ENCODE assay signal across 8 cellular contexts in genomic region chr3:98522538-98523281, GRCh38. TPM values are rescaled to one million over a fixed set of nuclear protein-coding genes. Genes with fewer than 3 reads are reported as not detected.
DNase-seq lines count a peak whose midpoint lies in the region; ATAC-seq and TF ChIP-seq lines count a peak whose summit lies in the region.

Gene CLDND1, minus strand, starts transcription at chr3:98522902. Its CDS starts 1,478 bp downstream, at chr3:98521424.

- no peak for TF ChIP-seq CTCF in RWPE2 (IDR thresholded peaks at IDR 0.05; ENCODE audit: poor library complexity, severe bottlenecking)
- no peak for TF ChIP-seq CTCF in fibroblast of mammary gland (conservative IDR thresholded peaks at IDR 0.05; ENCODE audit: control insufficient read depth, insufficient read depth, low read depth, low read length)

- peak; percentile 97 for ATAC-seq in RWPE2 (ENCODE audit: low read depth)
- peak; percentile 96 to 97 for ATAC-seq in naive thymus-derived CD8-positive, alpha-beta T cell

- H3K9me3 ChIP-seq in RWPE2 (ENCODE audit: severe bottlenecking), result no peaks in the 10 kb centered on the region

- DNase-seq in EH (ENCODE audit: low read depth) (peak; percentile 97), H4 (ENCODE audit: low spot score) (peak; percentile 90), LoVo (ENCODE audit: low spot score) (peak; percentile 91), RWPE2 (ENCODE audit: low spot score) (peak; percentile 93), fibroblast of mammary gland (ENCODE audit: low read depth) (peak; percentile 95)
- DNase-seq in activated T-helper 2 cell treated with anti-CD3 and anti-CD28 coated beads, Interferon-gamma antibody, Interleukin-2, Interleukin-4, amounts not matched to agents 10 μg/mL and 5 μg/mL and 100 μg/mL, durations not matched to agents 14 hours and 24 hours and 36 hours (ENCODE audit: low spot score), result peak; percentile 94
- DNase-seq in naive thymus-derived CD8-positive, alpha-beta T cell, result peak; percentile 86 to 96 (median 93)
- peak; percentile 88 to 94 (median 93) for DNase-seq in stimulated activated naive CD4-positive, alpha-beta T cell (lab: John Stamatoyannopoulos, UW)

- no peaks in the 10 kb centered on the region for H3K9me3 Mint-ChIP-seq in activated T-helper 2 cell treated with anti-CD3 and anti-CD28 coated beads, Interferon-gamma antibody, Interleukin-2, Interleukin-4, amounts not matched to agents 10 μg/mL and 5 μg/mL and 100 μg/mL, durations not matched to agents 14 hours and 24 hours and 36 hours
- H3K9me3 Mint-ChIP-seq in naive thymus-derived CD8-positive, alpha-beta T cell, result no peaks in the 10 kb centered on the region

- peaks cover 18% of the 10 kb centered on the region for H3K4me1 ChIP-seq in RWPE2 (ENCODE audit: insufficient read depth, poor library complexity, severe bottlenecking)

- peaks cover 37% of the 10 kb centered on the region for H3K36me3 ChIP-seq in RWPE2 (ENCODE audit: low read depth)

- peak within 1 kb of the TSS; percentile 95 for H3K27ac Mint-ChIP-seq in activated T-helper 2 cell treated with anti-CD3 and anti-CD28 coated beads, Interferon-gamma antibody, Interleukin-2, Interleukin-4, amounts not matched to agents 10 μg/mL and 5 μg/mL and 100 μg/mL, durations not matched to agents 14 hours and 24 hours and 36 hours
- H3K27ac Mint-ChIP-seq in naive thymus-derived CD8-positive, alpha-beta T cell, result peak within 1 kb of the TSS; percentile 76 to 99 (median 96)

- peak within 1 kb of the TSS; percentile 98 for H3K4me3 ChIP-seq in RWPE2 (ENCODE audit: severe bottlenecking)
- peak within 1 kb of the TSS; percentile 88 for H3K4me3 ChIP-seq in fibroblast of mammary gland (ENCODE audit: control insufficient read depth, low read depth, low read length)

- intact Hi-C loops in activated T-helper 2 cell treated with anti-CD3 and anti-CD28 coated beads, Interferon-gamma antibody, Interleukin-2, Interleukin-4, amounts not matched to agents 10 μg/mL and 5 μg/mL and 100 μg/mL, durations not matched to agents 14 hours and 24 hours and 36 hours (cut with micrococcal nuclease), result loop anchor here (1.0 to 10.0 kb wide), 8 partner anchors 14 to 758 kb away; partner anchors contain the start of genes ARL6, CPOX and DCBLD2

- peaks cover 68% of the 10 kb centered on the region for H3K4me1 Mint-ChIP-seq in activated T-helper 2 cell treated with anti-CD3 and anti-CD28 coated beads, Interferon-gamma antibody, Interleukin-2, Interleukin-4, amounts not matched to agents 10 μg/mL and 5 μg/mL and 100 μg/mL, durations not matched to agents 14 hours and 24 hours and 36 hours (ENCODE audit: low read depth)
- peaks cover 24 to 54% (median 47%) of the 10 kb centered on the region in 4 donors for H3K4me1 Mint-ChIP-seq in naive thymus-derived CD8-positive, alpha-beta T cell

- H3K36me3 Mint-ChIP-seq in activated T-helper 2 cell treated with anti-CD3 and anti-CD28 coated beads, Interferon-gamma antibody, Interleukin-2, Interleukin-4, amounts not matched to agents 10 μg/mL and 5 μg/mL and 100 μg/mL, durations not matched to agents 14 hours and 24 hours and 36 hours (ENCODE audit: low read depth), result peaks cover 73% of the 10 kb centered on the region
- peaks cover 0 to 29% (median 16%) of the 10 kb centered on the region in 3 donors for H3K36me3 Mint-ChIP-seq in naive thymus-derived CD8-positive, alpha-beta T cell

- H3K4me3 Mint-ChIP-seq in activated T-helper 2 cell treated with anti-CD3 and anti-CD28 coated beads, Interferon-gamma antibody, Interleukin-2, Interleukin-4, amounts not matched to agents 10 μg/mL and 5 μg/mL and 100 μg/mL, durations not matched to agents 14 hours and 24 hours and 36 hours (ENCODE audit: low read depth), result peak within 1 kb of the TSS; percentile 92
- peak within 1 kb of the TSS; percentile 83 to 98 (median 95) for H3K4me3 Mint-ChIP-seq in naive thymus-derived CD8-positive, alpha-beta T cell

- H3K27me3 ChIP-seq in RWPE2 (ENCODE audit: insufficient read depth, poor library complexity, severe bottlenecking), result no peaks in the 10 kb centered on the region

- no peaks in the 10 kb centered on the region for H3K27me3 Mint-ChIP-seq in activated T-helper 2 cell treated with anti-CD3 and anti-CD28 coated beads, Interferon-gamma antibody, Interleukin-2, Interleukin-4, amounts not matched to agents 10 μg/mL and 5 μg/mL and 100 μg/mL, durations not matched to agents 14 hours and 24 hours and 36 hours (ENCODE audit: low read depth)
- H3K27me3 Mint-ChIP-seq in naive thymus-derived CD8-positive, alpha-beta T cell, result no peaks in the 10 kb centered on the region

- H3K27ac ChIP-seq in RWPE2 (ENCODE audit: poor library complexity, severe bottlenecking), result peak within 1 kb of the TSS; percentile 77

- POLR2A ChIA-PET in naive thymus-derived CD8-positive, alpha-beta T cell (lab: Charles Lee), result interaction anchor here (0.6 to 3.4 kb wide), 15 partner anchors 8 to 1738 kb away, joined by 3 to 56 read pairs (median 4); partner anchors contain the start of genes CPOX, CRYBG3, DCBLD2 and GPR15

RNA-seq across cellular contexts. Expression of gene CLDND1, which starts in this region (rescaled TPM):
- 86.1 and 200 TPM in 2 replicates for total RNA-seq in H4 (2014; rRNA removed; shearing (Covaris generic))
- 326 and 338 TPM in 2 replicates for total RNA-seq in activated T-helper 2 cell treated with anti-CD3 and anti-CD28 coated beads, Interferon-gamma antibody, Interleukin-2, Interleukin-4, amounts not matched to agents 10 μg/mL and 5 μg/mL and 100 μg/mL, durations not matched to agents 14 hours and 24 hours and 36 hours
- 100 to 1,000 TPM; 159 to 176 TPM for total RNA-seq in naive thymus-derived CD8-positive, alpha-beta T cell
- polyA plus RNA-seq in naive thymus-derived CD8-positive, alpha-beta T cell, result 10 to 100 TPM; 41.9 to 78.4 (median 49.1) TPM

Comparison
In these comparisons a context has a peak if more than half of its experiments do, and no peak if none do; other contexts are left out.
1. Peak in every context shown above with its lines: DNase-seq, ATAC-seq, H3K4me3 ChIP-seq and H3K27ac ChIP-seq.